ENCODE assay signal across 20 cellular contexts in the genomic region with DNA sequence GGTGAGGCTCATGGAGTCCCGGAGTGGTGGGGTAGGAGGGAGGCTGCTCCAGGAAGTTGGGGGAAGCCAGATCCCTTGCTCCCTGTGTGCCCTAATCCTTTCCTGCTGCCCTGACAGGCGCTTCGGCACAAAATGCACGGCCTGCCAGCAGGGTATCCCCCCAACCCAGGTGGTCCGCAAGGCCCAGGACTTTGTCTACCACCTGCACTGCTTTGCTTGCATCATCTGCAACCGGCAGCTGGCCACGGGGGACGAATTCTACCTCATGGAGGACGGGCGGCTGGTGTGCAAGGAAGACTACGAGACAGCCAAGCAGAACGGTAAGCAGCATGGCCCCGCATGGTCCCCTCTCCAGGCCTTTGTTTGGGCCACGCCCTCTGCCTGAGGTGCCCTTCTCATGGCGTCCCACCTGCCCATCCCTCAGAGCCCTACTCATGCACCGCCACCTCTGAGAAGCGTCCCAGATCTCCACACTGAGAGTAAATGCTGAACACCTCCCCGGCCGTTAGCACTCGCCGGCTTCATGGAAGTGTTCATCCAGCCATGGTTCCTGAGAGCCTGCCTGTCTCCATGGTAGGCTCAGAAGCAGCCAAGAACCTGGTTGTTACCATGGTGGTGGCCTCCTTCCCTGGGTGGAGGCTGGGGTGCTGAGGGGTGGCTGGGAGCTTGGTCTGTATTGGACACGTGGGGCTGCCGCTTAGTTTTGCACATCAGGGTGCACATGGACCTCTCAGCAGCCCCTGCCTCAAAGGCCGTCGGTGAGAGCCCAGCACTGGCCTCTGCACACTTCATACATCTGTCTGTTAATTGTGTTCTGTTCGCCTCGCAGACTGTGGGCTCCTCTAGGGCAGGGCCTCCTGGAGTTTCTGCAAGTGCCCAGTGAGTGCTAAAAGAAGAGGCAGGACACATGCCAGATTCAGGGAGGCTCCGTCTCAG. TPM values are rescaled to one million over a fixed set of nuclear protein-coding genes. Genes with fewer than 3 reads are reported as not detected.
"Had no signal": no experiment of that assay in that cellular context is flagged by ENCODE, and none has a peak within 500 bp of the region (broad histone marks: within the 10 kb centered on the region; RNA-seq: fewer than 3 reads in every experiment).

No MANE protein-coding gene starts in this region.

- H3K27me3 Mint-ChIP-seq: activated CD4-positive, alpha-beta T cell treated with anti-CD3 and anti-CD28 coated beads, Interleukin-2, amount 10 ng/mL, durations not matched to agents 7 days and 5 days; memory B cell; naive B cell; stimulated activated naive CD8-positive, alpha-beta T cell treated with anti-CD3 and anti-CD28 coated beads, Interleukin-15, Interleukin-2, amounts not matched to agents 100 ng/mL and 50 ng/mL, for 24 hours had no signal

- H3K4me3 Mint-ChIP-seq: activated CD4-positive, alpha-beta T cell treated with anti-CD3 and anti-CD28 coated beads, Interleukin-2, amount 10 ng/mL, durations not matched to agents 7 days and 5 days; activated CD8-positive, alpha-beta T cell treated with anti-CD3 and anti-CD28 coated beads, Interleukin-2, amount 10 ng/mL, durations not matched to agents 7 days and 5 days; dendritic cell treated with granulocyte-macrophage colony-stimulating factor and Interleukin-4, amounts not matched to agents 40 ng/mL and 50 ng/mL, for 4 days; immature natural killer cell; memory B cell; stimulated activated naive CD8-positive, alpha-beta T cell treated with anti-CD3 and anti-CD28 coated beads, Interleukin-15, Interleukin-2, amounts not matched to agents 100 ng/mL and 50 ng/mL, for 24 hours; T-helper 2 cell treated with Interferon-gamma antibody and Interleukin-4, amounts not matched to agents 5 μg/mL and 100 μg/mL, for 36 hours had no signal

- H3K36me3 Mint-ChIP-seq: activated naive CD4-positive, alpha-beta T cell treated with anti-CD3 and anti-CD28 coated beads, Interleukin-2, amount 50 U/mL, for 72 hours; memory B cell; naive B cell had no signal

- H3K27ac Mint-ChIP-seq: activated CD4-positive, alpha-beta T cell treated with anti-CD3 and anti-CD28 coated beads, Interleukin-2, amount 10 ng/mL, durations not matched to agents 7 days and 5 days; activated CD8-positive, alpha-beta T cell treated with anti-CD3 and anti-CD28 coated beads, Interleukin-2, amount 10 ng/mL, durations not matched to agents 7 days and 5 days; activated naive CD4-positive, alpha-beta T cell treated with anti-CD3 and anti-CD28 coated beads, Interleukin-2, amount 50 U/mL, for 72 hours; dendritic cell treated with granulocyte-macrophage colony-stimulating factor and Interleukin-4, amounts not matched to agents 40 ng/mL and 50 ng/mL, for 4 days; immature natural killer cell; memory B cell; stimulated activated naive CD8-positive, alpha-beta T cell treated with anti-CD3 and anti-CD28 coated beads, Interleukin-15, Interleukin-2, amounts not matched to agents 100 ng/mL and 50 ng/mL, for 24 hours; T-helper 2 cell treated with Interferon-gamma antibody and Interleukin-4, amounts not matched to agents 5 μg/mL and 100 μg/mL, for 36 hours had no signal

- H3K4me1 Mint-ChIP-seq: activated CD4-positive, alpha-beta T cell treated with anti-CD3 and anti-CD28 coated beads, Interleukin-2, amount 10 ng/mL, durations not matched to agents 7 days and 5 days; immature natural killer cell had no signal

- DNase-seq: activated CD4-positive, alpha-beta T cell treated with anti-CD3 and anti-CD28 coated beads, Interleukin-2, amount 10 ng/mL, durations not matched to agents 7 days and 5 days; activated CD8-positive, alpha-beta memory T cell treated with anti-CD3 and anti-CD28 coated beads, Interleukin-2, amount 50 U/mL, for 4 hours; activated CD8-positive, alpha-beta T cell treated with anti-CD3 and anti-CD28 coated beads, Interleukin-2, amount 10 ng/mL, durations not matched to agents 7 days and 5 days; activated gamma-delta T cell treated with Interleukin-2 at 50 U/mL for 16 hours; effector memory CD4-positive, alpha-beta T cell; esophagus squamous epithelium; immature natural killer cell; mucosa of descending colon; naive B cell; stimulated activated CD4-positive, alpha-beta T cell treated with anti-CD3 and anti-CD28 coated beads, Interleukin-2, amount 100 ng/mL, for 24 hours had no signal

- ATAC-seq: activated CD8-positive, alpha-beta T cell treated with anti-CD3 and anti-CD28 coated beads, Interleukin-2, amount 10 ng/mL, durations not matched to agents 7 days and 5 days; mucosa of descending colon had no signal

- H3K9me3 Mint-ChIP-seq: activated CD4-positive, alpha-beta T cell treated with anti-CD3 and anti-CD28 coated beads, Interleukin-2, amount 10 ng/mL, durations not matched to agents 7 days and 5 days; activated naive CD4-positive, alpha-beta T cell treated with anti-CD3 and anti-CD28 coated beads, Interleukin-2, amount 50 U/mL, for 72 hours; dendritic cell treated with granulocyte-macrophage colony-stimulating factor and Interleukin-4, amounts not matched to agents 40 ng/mL and 50 ng/mL, for 4 days; immature natural killer cell; memory B cell; naive B cell; stimulated activated naive CD8-positive, alpha-beta T cell treated with anti-CD3 and anti-CD28 coated beads, Interleukin-15, Interleukin-2, amounts not matched to agents 100 ng/mL and 50 ng/mL, for 24 hours; T-helper 2 cell treated with Interferon-gamma antibody and Interleukin-4, amounts not matched to agents 5 μg/mL and 100 μg/mL, for 36 hours had no signal

RNA-seq across cellular contexts. Expression of a gene that starts 36.5 kb away (rescaled TPM):
- total RNA-seq: activated CD4-positive, alpha-beta T cell treated with anti-CD3 and anti-CD28 coated beads, Interleukin-2, amount 10 ng/mL, durations not matched to agents 7 days and 5 days; activated CD8-positive, alpha-beta T cell treated with anti-CD3 and anti-CD28 coated beads, Interleukin-2, amount 10 ng/mL, durations not matched to agents 7 days and 5 days; activated naive CD4-positive, alpha-beta T cell treated with anti-CD3 and anti-CD28 coated beads, Interleukin-2, amount 50 U/mL, for 72 hours; adrenal gland; breast epithelium; prostate gland; right atrium auricular region; urinary bladder had no signal
